In genomic region chr14:61609143-61609851, GRCh38 we compare ENCODE assay signal across 9 cellular contexts.
DNase-seq lines count a peak whose midpoint lies in the region; ATAC-seq and TF ChIP-seq lines count a peak whose summit lies in the region.
"Had no signal": no experiment of that assay in that cellular context is flagged by ENCODE, and none has a peak within 500 bp of the region (broad histone marks: within the 10 kb centered on the region; RNA-seq: fewer than 3 reads in every experiment).

No MANE protein-coding gene starts in this region.

- peak overlapping the region in 8 of 11 experiments; percentile 2 to 63 (median 34); a peak in 12 of 22 replicates for H3K27ac ChIP-seq in BLaER1 treated with 17β-estradiol and CSF1 and Interleukin-3, amounts not matched to agents 10 nM and 100 nM
- H3K27ac ChIP-seq in mesenchymal stem cell (ENCODE audit: low read length, poor library complexity, severe bottlenecking), result peak overlapping the region; percentile 78
- H3K27ac ChIP-seq in tibial artery, result no peak overlapping the region

- no peaks in the 10 kb centered on the region for H3K27me3 Mint-ChIP-seq in effector memory CD8-positive, alpha-beta T cell
- H3K27me3 Mint-ChIP-seq: stimulated activated naive B cell treated with anti-CD40 and anti-IgM and Interleukin-4, amounts not matched to agents 10 μg/mL and 1 μg/mL and 100 μg/mL, for 72 hours had no signal

- H2AK5ac ChIP-seq in mesenchymal stem cell (ENCODE audit: low read length, severe bottlenecking), result peak overlapping the region; percentile 14

- H4K8ac ChIP-seq in mesenchymal stem cell (ENCODE audit: low read length), result peak overlapping the region; percentile 3

- peak overlapping the region; percentile 53 to 80 for H3K18ac ChIP-seq in mesenchymal stem cell (ENCODE audit: low read depth in 1 of 2, low read length in 2 of 2)

- H2BK12ac ChIP-seq in mesenchymal stem cell (ENCODE audit: low read length in 2 of 2), result peak overlapping the region in 1 of 2 experiments; percentile 94

- peak; percentile 27 for ATAC-seq in effector memory CD8-positive, alpha-beta T cell (replicated peaks)
- ATAC-seq in HG03159 (IDR thresholded peaks at IDR 0.05; ENCODE audit: unreplicated experiment) (no peak), GM21367 (IDR thresholded peaks at IDR 0.05; ENCODE audit: unreplicated experiment) (no peak)
- ATAC-seq: stimulated activated naive B cell treated with anti-CD40 and anti-IgM and Interleukin-4, amounts not matched to agents 10 μg/mL and 1 μg/mL and 100 μg/mL, for 72 hours had no signal

- peaks cover 5 to 21% (median 10%) of the 10 kb centered on the region in 11 experiments; a peak in 16 of 22 replicates for H3K9me3 ChIP-seq in BLaER1 treated with 17β-estradiol and CSF1 and Interleukin-3, amounts not matched to agents 10 nM and 100 nM (replicated peaks in 1 of 11)
- no peaks in the 10 kb centered on the region for H3K9me3 ChIP-seq in mesenchymal stem cell (ENCODE audit: control insufficient read depth, low read length)
- no peaks in the 10 kb centered on the region for H3K9me3 ChIP-seq in tibial artery

- peaks cover 34 to 58% (median 53%) of the 10 kb centered on the region in 10 experiments for H3K4me1 ChIP-seq in BLaER1 treated with 17β-estradiol and CSF1 and Interleukin-3, amounts not matched to agents 10 nM and 100 nM
- H3K4me1 ChIP-seq in mesenchymal stem cell (ENCODE audit: control insufficient read depth, insufficient read depth, low read depth, low read length) (peaks cover 7% of the 10 kb centered on the region), tibial artery (peaks cover 0 to 19% (median 6%) of the 10 kb centered on the region in 4 donors)

- H3K23ac ChIP-seq in mesenchymal stem cell (ENCODE audit: low read length in 2 of 2), result no peak overlapping the region

- H3K14ac ChIP-seq in mesenchymal stem cell (ENCODE audit: low read length in 2 of 2), result no peak overlapping the region

- peaks cover 5% of the 10 kb centered on the region for H3K79me1 ChIP-seq in mesenchymal stem cell (replicated peaks; ENCODE audit: low read length, poor library complexity, severe bottlenecking)

- H3K9ac ChIP-seq in BLaER1 treated with 17β-estradiol and CSF1 and Interleukin-3, amounts not matched to agents 10 nM and 100 nM, result no peak overlapping the region
- H3K9ac ChIP-seq in mesenchymal stem cell (ENCODE audit: low read length), result peak overlapping the region; percentile 38

- H3K4me2 ChIP-seq in BLaER1 treated with 17β-estradiol and CSF1 and Interleukin-3, amounts not matched to agents 10 nM and 100 nM, result peak overlapping the region; percentile 39 to 72 (median 61)
- H3K4me2 ChIP-seq in mesenchymal stem cell (ENCODE audit: low read length, poor library complexity, severe bottlenecking), result no peak overlapping the region

- peaks cover 0 to 1% of the 10 kb centered on the region in 2 donors for H3K4me1 Mint-ChIP-seq in effector memory CD8-positive, alpha-beta T cell (ENCODE audit: low read depth in 2 of 2)

- H3K36me3 ChIP-seq in BLaER1 treated with 17β-estradiol and CSF1 and Interleukin-3, amounts not matched to agents 10 nM and 100 nM, result no peaks in the 10 kb centered on the region
- H3K36me3 ChIP-seq in mesenchymal stem cell (ENCODE audit: control insufficient read depth in 1 of 2, insufficient read depth in 2 of 2, low read depth in 1 of 2, low read length in 2 of 2) (no peaks in the 10 kb centered on the region), tibial artery (no peaks in the 10 kb centered on the region)

- no peak overlapping the region for H2BK5ac ChIP-seq in mesenchymal stem cell (ENCODE audit: low read depth, low read length, poor library complexity, severe bottlenecking)

- H3K27me3 ChIP-seq in BLaER1 treated with 17β-estradiol and CSF1 and Interleukin-3, amounts not matched to agents 10 nM and 100 nM, result no peaks in the 10 kb centered on the region
- H3K27me3 ChIP-seq in mesenchymal stem cell (ENCODE audit: control insufficient read depth in 1 of 2, insufficient read depth in 1 of 2, low read length in 2 of 2) (no peaks in the 10 kb centered on the region), tibial artery (no peaks in the 10 kb centered on the region)

- DNase-seq in NCI-H2196 treated with DMSO at 0.1 percent for 48 hours (lab: John Stamatoyannopoulos, UW; ENCODE audit: unreplicated experiment), result peak; percentile 68
- DNase-seq in effector memory CD8-positive, alpha-beta T cell, result no peak
- peak; percentile 70 for DNase-seq in mesenchymal stem cell
- DNase-seq in NOMO-1 treated with DMSO at 0.1 percent for 48 hours (lab: John Stamatoyannopoulos, UW; ENCODE audit: unreplicated experiment), result no peak
- no peak for DNase-seq in tibial artery
- DNase-seq: stimulated activated naive B cell treated with anti-CD40 and anti-IgM and Interleukin-4, amounts not matched to agents 10 μg/mL and 1 μg/mL and 100 μg/mL, for 72 hours had no signal

- H3K36me3 Mint-ChIP-seq in effector memory CD8-positive, alpha-beta T cell (ENCODE audit: insufficient read depth), result no peaks in the 10 kb centered on the region
- H3K36me3 Mint-ChIP-seq: stimulated activated naive B cell treated with anti-CD40 and anti-IgM and Interleukin-4, amounts not matched to agents 10 μg/mL and 1 μg/mL and 100 μg/mL, for 72 hours had no signal

- no peak overlapping the region for H2BK15ac ChIP-seq in mesenchymal stem cell (ENCODE audit: low read depth, poor library complexity, severe bottlenecking)

- no peak overlapping the region for H3K27ac Mint-ChIP-seq in effector memory CD8-positive, alpha-beta T cell
- H3K27ac Mint-ChIP-seq: stimulated activated naive B cell treated with anti-CD40 and anti-IgM and Interleukin-4, amounts not matched to agents 10 μg/mL and 1 μg/mL and 100 μg/mL, for 72 hours had no signal

- peak overlapping the region; percentile 23 for H2BK120ac ChIP-seq in mesenchymal stem cell (ENCODE audit: low read depth, low read length)

- no peak overlapping the region for H3K4me3 Mint-ChIP-seq in effector memory CD8-positive, alpha-beta T cell
- H3K4me3 Mint-ChIP-seq: stimulated activated naive B cell treated with anti-CD40 and anti-IgM and Interleukin-4, amounts not matched to agents 10 μg/mL and 1 μg/mL and 100 μg/mL, for 72 hours had no signal

- 62% methylated on average over 10 of the region's 10 CpGs for WGBS in mesenchymal stem cell

- H3K4me3 ChIP-seq in BLaER1 treated with 17β-estradiol and CSF1 and Interleukin-3, amounts not matched to agents 10 nM and 100 nM, result no peak overlapping the region
- peak overlapping the region in 1 of 2 experiments; percentile 37 for H3K4me3 ChIP-seq in mesenchymal stem cell (ENCODE audit: insufficient read depth in 1 of 2, low read depth in 1 of 2, low read length in 2 of 2)
- H3K4me3 ChIP-seq in tibial artery, result no peak overlapping the region

- no peaks in the 10 kb centered on the region for H3K9me3 Mint-ChIP-seq in effector memory CD8-positive, alpha-beta T cell

- H2AFZ ChIP-seq in mesenchymal stem cell (ENCODE audit: low read depth, low read length), result no peak overlapping the region

- no peak for TF ChIP-seq CTCF in tibial artery (IDR thresholded peaks at IDR 0.05)

- H3K4ac ChIP-seq in mesenchymal stem cell (ENCODE audit: low read depth in 1 of 2, low read length in 2 of 2), result peak overlapping the region in 1 of 2 experiments; percentile 89

- intact Hi-C loops in tibial artery (cut with DNase I; ENCODE audit: low total_unique reads), result no loop called here

- no peaks in the 10 kb centered on the region for H4K20me1 ChIP-seq in BLaER1 treated with 17β-estradiol and CSF1 and Interleukin-3, amounts not matched to agents 10 nM and 100 nM

- peak overlapping the region; percentile 14 for H4K91ac ChIP-seq in mesenchymal stem cell (ENCODE audit: low read length)

Comparison
In these comparisons a context has a peak if more than half of its experiments do, and no peak if none do; other contexts are left out.
1. H3K27ac ChIP-seq: peak in BLaER1 treated with 17β-estradiol and CSF1 and Interleukin-3, amounts not matched to agents 10 nM and 100 nM (8 of 11) and mesenchymal stem cell (single experiment); none in tibial artery (0 of 2).
2. DNase-seq: peak in NCI-H2196 treated with DMSO at 0.1 percent for 48 hours (single experiment) and mesenchymal stem cell (single experiment); none in effector memory CD8-positive, alpha-beta T cell (0 of 3), NOMO-1 treated with DMSO at 0.1 percent for 48 hours (single experiment) and tibial artery (0 of 2).